In the genomic region with DNA sequence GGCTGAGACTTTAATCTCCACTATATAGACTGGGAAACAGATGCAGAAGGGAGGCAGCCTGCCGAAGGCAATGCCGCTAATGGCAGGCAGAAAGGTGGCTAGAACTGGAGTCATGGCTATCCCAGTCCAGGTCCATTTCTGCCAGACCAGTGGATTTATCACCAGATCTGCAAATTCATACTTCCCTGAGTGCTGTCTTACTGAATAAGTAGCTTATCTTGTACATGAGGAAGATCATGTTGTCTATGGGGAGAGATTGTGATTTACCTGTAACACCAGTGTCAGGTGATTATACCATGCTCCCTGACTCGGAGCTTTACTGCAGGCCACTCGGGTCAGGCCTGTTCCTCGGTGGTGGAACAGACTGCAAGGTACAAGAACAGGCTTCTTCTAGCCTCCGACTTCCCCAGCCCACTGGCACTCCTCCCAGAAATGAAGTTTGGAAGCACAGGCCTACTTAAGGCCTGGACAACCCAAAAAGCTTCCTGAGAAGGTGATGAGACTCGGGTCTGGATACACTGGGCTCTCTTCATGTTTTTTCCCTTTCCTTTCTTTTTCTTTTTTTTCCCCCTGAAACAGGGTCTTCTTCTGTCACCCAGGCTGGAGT, we compare ENCODE assay signal across 1 cellular context.
TF ChIP-seq lines count a peak whose summit lies in the region.

No MANE protein-coding gene starts in this region.

TF ChIP-seq in IMR-90, 13 proteins besides CTCF, POLR2A, EP300 and RAD21:
- TF ChIP-seq SMC3 (IDR thresholded peaks at IDR 0.05; ENCODE audit: low read depth, low read length) (no peak), CEBPB (IDR thresholded peaks at IDR 0.05; ENCODE audit: low read depth, low read length) (no peak), MXI1 (IDR thresholded peaks at IDR 0.05; ENCODE audit: borderline replicate concordance, low read depth, low read length) (no peak), FOS (IDR thresholded peaks at IDR 0.05; ENCODE audit: low read depth, low read length) (no peak), RCOR1 (IDR thresholded peaks at IDR 0.05; ENCODE audit: insufficient replicate concordance, low read length) (no peak), RFX5 (IDR thresholded peaks at IDR 0.05; ENCODE audit: low read depth, low read length) (no peak)
TF ChIP-seq in IMR-90: peak in this region for 0.
